Comparison of ENCODE assay signal across 15 cellular contexts in genomic region chr13:106997696-106998095, GRCh38.
DNase-seq lines count a peak whose midpoint lies in the region; ATAC-seq and TF ChIP-seq lines count a peak whose summit lies in the region.
"Had no signal": no experiment of that assay in that cellular context is flagged by ENCODE, and none has a peak within 500 bp of the region (broad histone marks: within the 10 kb centered on the region; RNA-seq: fewer than 3 reads in every experiment).

No MANE protein-coding gene starts in this region.

- peak overlapping the region; percentile 32 for H3K4me3 Mint-ChIP-seq in Caco-2 (ENCODE audit: unreplicated experiment)
- H3K4me3 Mint-ChIP-seq: B cell; CD14-positive monocyte; CD4-positive, alpha-beta memory T cell had no signal

- intact Hi-C loops in Caco-2 (cut with micrococcal nuclease; ENCODE audit: unreplicated experiment), result loop anchor here (1.0 to 2.0 kb wide), 9 partner anchors 8 to 429 kb away; partner anchors contain the start of gene ARGLU1

- no peaks in the 10 kb centered on the region for H3K36me3 Mint-ChIP-seq in Caco-2 (ENCODE audit: insufficient read depth, unreplicated experiment)
- H3K36me3 Mint-ChIP-seq: CD14-positive monocyte; CD4-positive, alpha-beta memory T cell had no signal

- ATAC-seq in GM18907 (IDR thresholded peaks at IDR 0.05; ENCODE audit: unreplicated experiment), result no peak

- TF ChIP-seq CTCF in Caco-2 (IDR thresholded peaks at IDR 0.05; ENCODE audit: insufficient read depth in 1 of 2, low read depth in 1 of 2, low read length in 1 of 2, severe bottlenecking in 1 of 2, unreplicated experiment in 1 of 2) (no peak), neural cell (IDR thresholded peaks at IDR 0.05; ENCODE audit: poor library complexity, severe bottlenecking) (no peak)

- peaks cover 24% of the 10 kb centered on the region for H3K9me3 ChIP-seq in BLaER1
- no peaks in the 10 kb centered on the region for H3K9me3 ChIP-seq in Caco-2
- no peaks in the 10 kb centered on the region for H3K9me3 ChIP-seq in adipocyte (ENCODE audit: control insufficient read depth, low read length)
- H3K9me3 ChIP-seq in neural cell (ENCODE audit: low read length), result no peaks in the 10 kb centered on the region
- H3K9me3 ChIP-seq: HAP-1 had no signal

- H3K4me1 ChIP-seq in BLaER1 (peaks cover 56% of the 10 kb centered on the region), Caco-2 (peaks cover 27% of the 10 kb centered on the region), adipocyte (ENCODE audit: control insufficient read depth, insufficient read depth, low read length) (no peaks in the 10 kb centered on the region)
- H3K4me1 ChIP-seq: HAP-1 had no signal

- DNase-seq in Caco-2, result peak; percentile 71 to 79
- DNase-seq in adipocyte (ENCODE audit: low read depth), result peak; percentile 1
- DNase-seq in putamen (ENCODE audit: low spot score), result no peak
- no peak for DNase-seq in NCI-H187 (lab: John Stamatoyannopoulos, UW)
- DNase-seq: Calu3; CD4-positive, alpha-beta memory T cell; DMS79; GDM1; KG1 had no signal

- H2AFZ ChIP-seq in neural cell (ENCODE audit: low read depth, low read length), result no peak overlapping the region

- CTCF ChIA-PET in Caco-2 (lab: Charles Lee), result interaction anchor here (0.6 kb wide), 1 partner anchor 463 kb away, joined by 3 read pairs; no protein-coding TSS in a partner anchor

- H3K79me2 ChIP-seq in neural cell (replicated peaks; ENCODE audit: insufficient read depth, low read length), result no peaks in the 10 kb centered on the region

- no peaks in the 10 kb centered on the region for H3F3A ChIP-seq in neural cell (ENCODE audit: insufficient read depth, low read length, poor library complexity, severe bottlenecking)

- H3K36me3 ChIP-seq in BLaER1 (no peaks in the 10 kb centered on the region), Caco-2 (ENCODE audit: control insufficient read depth, insufficient read depth, low read length) (no peaks in the 10 kb centered on the region; the same call in 1 of the 2 replicates), adipocyte (ENCODE audit: control insufficient read depth, insufficient read depth, low read length, severe bottlenecking) (no peaks in the 10 kb centered on the region), neural cell (ENCODE audit: insufficient read depth, low read length) (no peaks in the 10 kb centered on the region)
- H3K36me3 ChIP-seq: HAP-1 had no signal

- no peaks in the 10 kb centered on the region for H3K27me3 Mint-ChIP-seq in Caco-2 (ENCODE audit: insufficient read depth, unreplicated experiment)
- H3K27me3 Mint-ChIP-seq: B cell; CD4-positive, alpha-beta memory T cell had no signal

- H4K20me1 ChIP-seq in BLaER1 (no peaks in the 10 kb centered on the region), neural cell (ENCODE audit: insufficient read depth) (no peaks in the 10 kb centered on the region)

- H3K9me3 Mint-ChIP-seq in Caco-2 (ENCODE audit: unreplicated experiment), result no peaks in the 10 kb centered on the region

- H3K9me2 ChIP-seq in neural cell (ENCODE audit: insufficient read depth, low read length), result no peaks in the 10 kb centered on the region

- H3K27me3 ChIP-seq in BLaER1 (no peaks in the 10 kb centered on the region), Caco-2 (replicated peaks; ENCODE audit: control insufficient read depth, insufficient read depth, low read length) (no peaks in the 10 kb centered on the region), adipocyte (replicated peaks; ENCODE audit: control insufficient read depth, insufficient read depth, low read length) (no peaks in the 10 kb centered on the region), neural cell (ENCODE audit: insufficient read depth, low read depth, low read length) (no peaks in the 10 kb centered on the region)

- peak overlapping the region; percentile 30 for H3K27ac Mint-ChIP-seq in Caco-2 (ENCODE audit: unreplicated experiment)
- H3K27ac Mint-ChIP-seq: B cell; CD14-positive monocyte; CD4-positive, alpha-beta memory T cell had no signal

- peak overlapping the region; percentile 71 for H3K4me2 ChIP-seq in BLaER1
- H3K4me2 ChIP-seq in neural cell (ENCODE audit: low read length), result no peak overlapping the region

- peaks cover 27% of the 10 kb centered on the region for H3K4me1 Mint-ChIP-seq in Caco-2 (ENCODE audit: low read depth, unreplicated experiment)
- H3K4me1 Mint-ChIP-seq: CD14-positive monocyte; CD4-positive, alpha-beta memory T cell had no signal

- TF ChIP-seq RAD21 in neural cell (conservative IDR thresholded peaks at IDR 0.05), result no peak

- H3K4me3 ChIP-seq in BLaER1 (no peak overlapping the region), Caco-2 (ENCODE audit: low read depth, low read length) (no peak overlapping the region), adipocyte (ENCODE audit: low read length) (no peak overlapping the region), neural cell (ENCODE audit: low read length) (no peak overlapping the region)
- H3K4me3 ChIP-seq: HAP-1 had no signal

- no peak for TF ChIP-seq EP300 in neural cell (conservative IDR thresholded peaks at IDR 0.05; ENCODE audit: poor library complexity, severe bottlenecking)

- POLR2A ChIA-PET in Caco-2 (lab: Charles Lee), result no interaction called here

- H3K9ac ChIP-seq in BLaER1 (no peak overlapping the region), adipocyte (ENCODE audit: low read length) (no peak overlapping the region), neural cell (ENCODE audit: low read length) (no peak overlapping the region)

- no TSS peak for BruUV-seq in Caco-2 (replicated peaks; lab: Mats Ljungman, UMichigan)

- H3K27ac ChIP-seq in BLaER1 (no peak overlapping the region), neural cell (ENCODE audit: low read length) (peak overlapping the region; percentile 38)

TF ChIP-seq in neural cell, 6 proteins besides CTCF, POLR2A, EP300 and RAD21:
- TF ChIP-seq TAF1 (IDR thresholded peaks at IDR 0.05; ENCODE audit: low read depth) (no peak), POLR2AphosphoS5 (IDR thresholded peaks at IDR 0.05) (no peak), EZH2 (IDR thresholded peaks at IDR 0.05; ENCODE audit: borderline replicate concordance, insufficient read depth, low read length, poor library complexity, severe bottlenecking) (no peak), MXI1 (conservative IDR thresholded peaks at IDR 0.05; ENCODE audit: poor library complexity, severe bottlenecking) (no peak), SMC3 (conservative IDR thresholded peaks at IDR 0.05; ENCODE audit: poor library complexity) (no peak), REST (IDR thresholded peaks at IDR 0.05; ENCODE audit: borderline replicate concordance) (no peak)

Comparison
In these comparisons a context has a peak if more than half of its experiments do, and no peak if none do; other contexts are left out.
1. DNase-seq: peak in Caco-2 (2 of 2) and adipocyte (single experiment); none in putamen (single experiment) and NCI-H187 (0 of 2).